ENCODE assay signal across 24 cellular contexts in the genomic region with DNA sequence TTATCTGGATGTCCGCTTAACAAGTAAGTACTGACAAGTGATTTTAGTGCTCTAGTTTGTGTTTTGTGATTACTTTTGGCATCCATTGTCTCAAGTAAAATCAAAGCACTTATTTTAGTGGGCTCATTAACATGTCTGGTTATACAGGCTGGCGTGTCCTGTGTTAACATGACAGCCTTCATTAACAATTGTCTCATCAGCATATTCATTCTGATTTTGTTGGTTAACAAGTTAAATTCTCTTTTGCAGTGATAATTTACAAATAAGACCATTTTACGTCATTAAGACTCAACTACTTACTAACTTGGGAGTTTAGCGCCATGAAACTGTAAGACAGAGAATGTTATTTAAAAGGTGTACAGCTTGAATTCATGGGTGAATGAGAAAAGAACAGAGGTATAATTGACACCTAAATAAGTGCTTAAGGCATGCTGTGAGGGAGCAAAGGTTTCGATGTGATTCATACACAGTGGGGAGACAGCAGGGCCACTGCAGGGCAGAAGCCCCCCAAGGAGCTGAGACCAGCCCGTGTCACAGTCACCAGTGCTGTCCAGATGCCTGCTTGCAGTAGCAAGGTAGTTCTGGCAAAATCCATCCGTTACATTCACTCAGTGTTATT. TPM values are rescaled to one million over a fixed set of nuclear protein-coding genes. Genes with fewer than 3 reads are reported as not detected.
DNase-seq lines count a peak whose midpoint lies in the region; ATAC-seq, FAIRE-seq and TF ChIP-seq lines count a peak whose summit lies in the region.
"Had no signal": no experiment of that assay in that cellular context is flagged by ENCODE, and none has a peak within 500 bp of the region (broad histone marks: within the 10 kb centered on the region; RNA-seq: fewer than 3 reads in every experiment).

No MANE protein-coding gene starts in this region.

- H3K9me3 Mint-ChIP-seq in activated T-cell treated with anti-CD3 and anti-CD28 coated beads, Interleukin-2, amount 50 U/mL, for 72 hours, result no peaks in the 10 kb centered on the region
- H3K9me3 Mint-ChIP-seq: CD8-positive, alpha-beta T cell; GM23338; H9; HFFc6 had no signal

- H3K9me3 ChIP-seq in IMR-90 (ENCODE audit: control insufficient read depth, insufficient read depth, low read length) (no peaks in the 10 kb centered on the region), K562 (replicated peaks; ENCODE audit: control insufficient read depth, insufficient read depth, low read depth, low read length) (no peaks in the 10 kb centered on the region), mesenchymal stem cell (ENCODE audit: control insufficient read depth, low read length) (no peaks in the 10 kb centered on the region), trophoblast cell (ENCODE audit: insufficient read depth, low read depth, low read length) (no peaks in the 10 kb centered on the region)
- H3K9me3 ChIP-seq: BLaER1, Caco-2 had no signal

- TF ChIP-seq CTCF in D721Med (IDR thresholded peaks at IDR 0.05; ENCODE audit: insufficient read depth, missing control alignments) (no peak), IMR-90 (conservative IDR thresholded peaks at IDR 0.05; ENCODE audit: low read depth, low read length) (no peak), K562 (IDR thresholded peaks at IDR 0.05 in 2 of 3, conservative IDR thresholded peaks at IDR 0.05 in 1 of 3; ENCODE audit: insufficient read depth in 2 of 3, low read depth in 1 of 3, low read length in 3 of 3) (no peak)

- dilution Hi-C loops in IMR-90 (cut with HindIII; ENCODE audit: low sequenced_read_pairs, unreplicated experiment), result no loop called here

- no peak overlapping the region for H2BK120ac ChIP-seq in IMR-90 (ENCODE audit: low read depth, low read length)
- no peak overlapping the region for H2BK120ac ChIP-seq in mesenchymal stem cell (ENCODE audit: low read depth, low read length)
- H2BK120ac ChIP-seq in trophoblast cell (ENCODE audit: insufficient read depth, low read length, poor library complexity), result no peak overlapping the region

- no peak overlapping the region for H4K12ac ChIP-seq in trophoblast cell (ENCODE audit: low read depth, low read length)

- ATAC-seq in IMR-90 (ENCODE audit: low read depth) (no peak), K562 (no peak)
- ATAC-seq in activated T-cell treated with anti-CD3 and anti-CD28 coated beads, Interleukin-2, amount 50 U/mL, for 72 hours (replicated peaks in 1 of 2), result no peak
- ATAC-seq: CD8-positive, alpha-beta T cell; GM12878; GM23338; HCT116 had no signal

- no peaks in the 10 kb centered on the region for H3K4me1 ChIP-seq in IMR-90 (ENCODE audit: control insufficient read depth, insufficient read depth, low read length)
- no peaks in the 10 kb centered on the region for H3K4me1 ChIP-seq in K562 (replicated peaks in 1 of 2; ENCODE audit: control insufficient read depth in 2 of 2, insufficient read depth in 2 of 2, low read length in 2 of 2)
- H3K4me1 ChIP-seq in mesenchymal stem cell (ENCODE audit: control insufficient read depth, insufficient read depth, low read depth, low read length), result no peaks in the 10 kb centered on the region
- H3K4me1 ChIP-seq in trophoblast cell (ENCODE audit: control insufficient read depth in 1 of 2, insufficient read depth in 2 of 2, low read length in 2 of 2), result no peaks in the 10 kb centered on the region
- H3K4me1 ChIP-seq: BLaER1, Caco-2 had no signal

- H3K36me3 ChIP-seq in IMR-90 (ENCODE audit: control insufficient read depth, insufficient read depth, low read length) (peaks cover 30% of the 10 kb centered on the region), K562 (ENCODE audit: control insufficient read depth, insufficient read depth, low read length) (peaks cover 86% of the 10 kb centered on the region), mesenchymal stem cell (ENCODE audit: control insufficient read depth in 1 of 2, insufficient read depth in 2 of 2, low read depth in 1 of 2, low read length in 2 of 2) (peaks cover 16 to 90% of the 10 kb centered on the region in 2 experiments), trophoblast cell (ENCODE audit: control insufficient read depth in 1 of 2, insufficient read depth in 2 of 2, low read length in 2 of 2) (peaks cover 9 to 24% of the 10 kb centered on the region in 2 experiments)

- H4K91ac ChIP-seq in IMR-90 (ENCODE audit: insufficient read depth, low read depth, low read length), result no peak overlapping the region
- H4K91ac ChIP-seq in mesenchymal stem cell (ENCODE audit: low read length), result no peak overlapping the region
- no peak overlapping the region for H4K91ac ChIP-seq in trophoblast cell (ENCODE audit: low read depth, low read length)

- H3K18ac ChIP-seq in IMR-90 (ENCODE audit: low read depth, low read length) (no peak overlapping the region), mesenchymal stem cell (ENCODE audit: low read depth in 1 of 2, low read length in 2 of 2) (no peak overlapping the region), trophoblast cell (ENCODE audit: low read length) (no peak overlapping the region)

- H3K4me3 ChIP-seq in IMR-90 (ENCODE audit: insufficient read depth, low read depth, low read length) (no peak overlapping the region), K562 (no peak overlapping the region), mesenchymal stem cell (ENCODE audit: insufficient read depth in 1 of 2, low read depth in 1 of 2, low read length in 2 of 2) (no peak overlapping the region), trophoblast cell (ENCODE audit: low read depth, low read length) (no peak overlapping the region)
- H3K4me3 ChIP-seq: BLaER1, GM12878, GM23338 had no signal

- H4K20me1 ChIP-seq in IMR-90 (ENCODE audit: insufficient read depth, low read length) (peaks cover 3% of the 10 kb centered on the region; the same call in 1 of the 2 replicates), K562 (replicated peaks; ENCODE audit: control insufficient read depth, insufficient read depth, low read length) (no peaks in the 10 kb centered on the region; the same call in 1 of the 2 replicates)

- H3K4me2 ChIP-seq in IMR-90 (ENCODE audit: low read depth, low read length), result no peak overlapping the region
- no peak overlapping the region for H3K4me2 ChIP-seq in K562 (ENCODE audit: insufficient read depth, low read length)
- H3K4me2 ChIP-seq in mesenchymal stem cell (ENCODE audit: low read length, poor library complexity, severe bottlenecking), result no peak overlapping the region
- no peak overlapping the region for H3K4me2 ChIP-seq in trophoblast cell (ENCODE audit: low read length)
- H3K4me2 ChIP-seq: BLaER1, GM23338 had no signal

- FAIRE-seq in D721Med (lab: Jason Lieb, UNC) (peak; percentile 66), K562 (lab: Jason Lieb, UNC) (no peak)
- FAIRE-seq: GM12878, GM19239 had no signal

- no peak overlapping the region for H2AK5ac ChIP-seq in IMR-90 (ENCODE audit: low read depth, low read length)
- H2AK5ac ChIP-seq in mesenchymal stem cell (ENCODE audit: low read length, severe bottlenecking), result no peak overlapping the region
- H2AK5ac ChIP-seq in trophoblast cell (ENCODE audit: low read length), result no peak overlapping the region

- no peak overlapping the region for H3K14ac ChIP-seq in IMR-90 (replicated peaks; ENCODE audit: low read depth, low read length)
- H3K14ac ChIP-seq in mesenchymal stem cell (ENCODE audit: low read length in 2 of 2), result no peak overlapping the region
- H3K14ac ChIP-seq in trophoblast cell (ENCODE audit: low read length), result no peak overlapping the region

- H3K4me1 Mint-ChIP-seq in activated T-cell treated with anti-CD3 and anti-CD28 coated beads, Interleukin-2, amount 50 U/mL, for 72 hours (ENCODE audit: low read depth), result peaks cover 7% of the 10 kb centered on the region
- H3K4me1 Mint-ChIP-seq: B cell had no signal

- BruUV-seq in IMR-90 (replicated peaks; lab: Mats Ljungman, UMichigan) (no TSS peak), K562 (replicated peaks; lab: Mats Ljungman, UMichigan) (no TSS peak)

- H3K4ac ChIP-seq in IMR-90 (ENCODE audit: low read depth, low read length), result no peak overlapping the region
- no peak overlapping the region for H3K4ac ChIP-seq in mesenchymal stem cell (ENCODE audit: low read depth in 1 of 2, low read length in 2 of 2)
- no peak overlapping the region for H3K4ac ChIP-seq in trophoblast cell (ENCODE audit: low read depth, low read length)

- no peaks in the 10 kb centered on the region for H3K27me3 ChIP-seq in IMR-90 (ENCODE audit: control insufficient read depth, insufficient read depth, low read length)
- no peaks in the 10 kb centered on the region for H3K27me3 ChIP-seq in K562 (ENCODE audit: control insufficient read depth in 2 of 2, insufficient read depth in 2 of 2, low read length in 2 of 2)
- no peaks in the 10 kb centered on the region for H3K27me3 ChIP-seq in mesenchymal stem cell (ENCODE audit: control insufficient read depth in 1 of 2, insufficient read depth in 1 of 2, low read length in 2 of 2)
- H3K27me3 ChIP-seq in trophoblast cell (ENCODE audit: insufficient read depth, low read length), result no peaks in the 10 kb centered on the region
- H3K27me3 ChIP-seq: BLaER1 had no signal

- H3K27me3 Mint-ChIP-seq in activated T-cell treated with anti-CD3 and anti-CD28 coated beads, Interleukin-2, amount 50 U/mL, for 72 hours (ENCODE audit: low read depth), result no peaks in the 10 kb centered on the region
- H3K27me3 Mint-ChIP-seq: B cell; CD4-positive, CD25-positive, alpha-beta regulatory T cell had no signal

- H3K9me1 ChIP-seq in IMR-90 (ENCODE audit: insufficient read depth, low read length) (no peaks in the 10 kb centered on the region), K562 (ENCODE audit: control insufficient read depth, insufficient read depth, low read length) (no peaks in the 10 kb centered on the region)

- H3K27ac ChIP-seq in IMR-90 (ENCODE audit: insufficient read depth, low read length) (no peak overlapping the region), K562 (ENCODE audit: extremely low read depth, low read depth, low read length) (no peak overlapping the region), mesenchymal stem cell (ENCODE audit: low read length, poor library complexity, severe bottlenecking) (no peak overlapping the region), trophoblast cell (ENCODE audit: low read depth, low read length) (no peak overlapping the region)
- H3K27ac ChIP-seq: BLaER1, C4-2B had no signal

- in situ Hi-C loops in IMR-90 (cut with MboI; ENCODE audit: low sequenced_read_pairs), result no loop called here
- in situ Hi-C loops in K562 (cut with MboI), result no loop called here

- POLR2A ChIA-PET in IMR-90 (lab: Charles Lee; ENCODE audit: unreplicated experiment), result no interaction called here
- POLR2A ChIA-PET in K562 (lab: Yijun Ruan, JAX), result no interaction called here

- no peak overlapping the region for H4K5ac ChIP-seq in IMR-90 (ENCODE audit: low read depth, low read length)

- H3K79me2 ChIP-seq in K562 (ENCODE audit: control insufficient read depth, insufficient read depth, low read length), result peaks cover 11% of the 10 kb centered on the region; the same call in 1 of the 3 replicates
- H3K79me2 ChIP-seq in trophoblast cell (ENCODE audit: control insufficient read depth, insufficient read depth, low read length, poor library complexity), result no peaks in the 10 kb centered on the region

- peaks cover 12 to 35% of the 10 kb centered on the region in 2 donors for H3K36me3 Mint-ChIP-seq in activated T-cell treated with anti-CD3 and anti-CD28 coated beads, Interleukin-2, amount 50 U/mL, for 72 hours (ENCODE audit: insufficient read depth in 2 of 2)

- H2BK5ac ChIP-seq in IMR-90 (ENCODE audit: low read depth, low read length, poor library complexity, severe bottlenecking) (no peak overlapping the region), mesenchymal stem cell (ENCODE audit: low read depth, low read length, poor library complexity, severe bottlenecking) (no peak overlapping the region), trophoblast cell (ENCODE audit: low read depth, low read length, poor library complexity) (no peak overlapping the region)

- H2BK12ac ChIP-seq in mesenchymal stem cell (ENCODE audit: low read length in 2 of 2), result no peak overlapping the region
- H2BK12ac ChIP-seq in trophoblast cell (ENCODE audit: low read length), result no peak overlapping the region

- TF ChIP-seq EP300 in K562 (IDR thresholded peaks at IDR 0.05; ENCODE audit: low read length), result no peak

- H3K56ac ChIP-seq in IMR-90 (ENCODE audit: extremely low read depth, insufficient read depth, low read length), result no peak overlapping the region

- DNase-seq in D721Med (ENCODE audit: insufficient read length, low spot score) (no peak), IMR-90 (no peak), K562 (ENCODE audit: extremely low read depth in 1 of 4, low spot score in 3 of 4) (no peak), mesenchymal stem cell (no peak), trophoblast cell (no peak), SIG-M5 treated with dmso at 0.1 percent for 504 hours (lab: John Stamatoyannopoulos, UW; ENCODE audit: unreplicated experiment) (no peak)
- no peak for DNase-seq in activated T-cell treated with anti-CD3 and anti-CD28 coated beads, Interleukin-2, amount 50 U/mL, for 1 hour
- DNase-seq in activated T-cell treated with anti-CD3 and anti-CD28 coated beads, Interleukin-2, amount 50 U/mL, for 72 hours, result no peak
- DNase-seq: Caco-2; CD4-positive, CD25-positive, alpha-beta regulatory T cell; CD8-positive, alpha-beta T cell; DMS 273 treated with DMSO at 0.1 percent for 48 hours; DMS79; EL; GDM1; H9; HFFc6 had no signal

- CTCF ChIA-PET in IMR-90 (lab: Yijun Ruan, JAX), result no interaction called here
- CTCF ChIA-PET in K562 (lab: Yijun Ruan, JAX; ENCODE audit: low intra/inter-chr PET ratio), result no interaction called here

- H2BK20ac ChIP-seq in IMR-90 (ENCODE audit: low read depth, low read length), result no peak overlapping the region

- peaks cover 14 to 15% of the 10 kb centered on the region in 2 experiments for H3K79me1 ChIP-seq in IMR-90 (ENCODE audit: low read depth in 1 of 2, low read length in 2 of 2)
- H3K79me1 ChIP-seq in mesenchymal stem cell (replicated peaks; ENCODE audit: low read length, poor library complexity, severe bottlenecking), result peaks cover 18% of the 10 kb centered on the region
- H3K79me1 ChIP-seq in trophoblast cell (ENCODE audit: low read length), result no peaks in the 10 kb centered on the region

- H3K4me3 Mint-ChIP-seq in activated T-cell treated with anti-CD3 and anti-CD28 coated beads, Interleukin-2, amount 50 U/mL, for 72 hours, result no peak overlapping the region
- H3K4me3 Mint-ChIP-seq: B cell; CD4-positive, CD25-positive, alpha-beta regulatory T cell; CD8-positive, alpha-beta T cell; GM23338; H9; HFFc6 had no signal

- no peak overlapping the region for H3K9ac ChIP-seq in IMR-90 (ENCODE audit: low read depth, low read length)
- H3K9ac ChIP-seq in K562 (ENCODE audit: insufficient read depth in 1 of 2, low read depth in 2 of 2, low read length in 2 of 2), result no peak overlapping the region
- no peak overlapping the region for H3K9ac ChIP-seq in mesenchymal stem cell (ENCODE audit: low read length)
- no peak overlapping the region for H3K9ac ChIP-seq in trophoblast cell (ENCODE audit: low read length)
- H3K9ac ChIP-seq: BLaER1 had no signal

- no peak overlapping the region for H2AK9ac ChIP-seq in IMR-90 (replicated peaks; ENCODE audit: low read depth, low read length, poor library complexity)

- no peak overlapping the region for H2AFZ ChIP-seq in IMR-90 (replicated peaks; ENCODE audit: low read length, poor library complexity)
- H2AFZ ChIP-seq in K562 (ENCODE audit: low read depth, low read length), result no peak overlapping the region
- H2AFZ ChIP-seq in mesenchymal stem cell (ENCODE audit: low read depth, low read length), result no peak overlapping the region
- no peak overlapping the region for H2AFZ ChIP-seq in trophoblast cell (ENCODE audit: insufficient read depth, low read length, poor library complexity)
- H2AFZ ChIP-seq: GM23338 had no signal

- TF ChIP-seq RAD21 in IMR-90 (IDR thresholded peaks at IDR 0.05; ENCODE audit: low read length) (no peak), K562 (CRISPR knock-in tag; conservative IDR thresholded peaks at IDR 0.05 in 1 of 2, IDR thresholded peaks at IDR 0.05 in 1 of 2) (no peak)

- H4K8ac ChIP-seq in IMR-90 (ENCODE audit: low read depth in 2 of 2, low read length in 2 of 2), result no peak overlapping the region
- H4K8ac ChIP-seq in mesenchymal stem cell (ENCODE audit: low read length), result peak overlapping the region; percentile 25
- no peak overlapping the region for H4K8ac ChIP-seq in trophoblast cell (ENCODE audit: low read depth, low read length)

- H2BK15ac ChIP-seq in IMR-90 (ENCODE audit: low read depth, low read length), result no peak overlapping the region
- H2BK15ac ChIP-seq in mesenchymal stem cell (ENCODE audit: low read depth, poor library complexity, severe bottlenecking), result no peak overlapping the region

- TF ChIP-seq POLR2A in IMR-90 (IDR thresholded peaks at IDR 0.05; ENCODE audit: low read depth, low read length), result no peak
- TF ChIP-seq POLR2A in K562 (conservative IDR thresholded peaks at IDR 0.05), result no peak

- intact Hi-C loops in IMR-90 (cut with micrococcal nuclease) (no loop called here), K562 (cut with micrococcal nuclease) (no loop called here)

- H3K23ac ChIP-seq in IMR-90 (ENCODE audit: low read depth, low read length) (no peak overlapping the region), mesenchymal stem cell (ENCODE audit: low read length in 2 of 2) (no peak overlapping the region), trophoblast cell (ENCODE audit: low read length) (no peak overlapping the region)

- no peak overlapping the region for H3K27ac Mint-ChIP-seq in activated T-cell treated with anti-CD3 and anti-CD28 coated beads, Interleukin-2, amount 50 U/mL, for 72 hours
- H3K27ac Mint-ChIP-seq: B cell; CD4-positive, CD25-positive, alpha-beta regulatory T cell; CD8-positive, alpha-beta T cell; H9; HFFc6 had no signal

- no CpG with 5 or more reads among the region's 7 CpGs for WGBS in IMR-90 (ENCODE audit: extremely low coverage in 2 of 2, insufficient read length in 1 of 2), 2 experiments
- 80% methylated on average over 7 of the region's 7 CpGs for WGBS in K562 (ENCODE audit: insufficient coverage, low coverage, missing lambda C conversion rate)
- 97% methylated on average over 3 of the region's 7 CpGs for WGBS in mesenchymal stem cell
- no CpG with 5 or more reads among the region's 7 CpGs for WGBS in trophoblast cell (ENCODE audit: extremely low coverage, insufficient coverage, insufficient read length)

RNA-seq across cellular contexts. Expression of a gene that starts 22.4 kb away (rescaled TPM):
- total RNA-seq in IMR-90 (2012; rRNA removed) (15.8 and 17.9 TPM in 2 replicates), K562 (2014; rRNA removed) (19.3 and 22.1 TPM in 2 replicates), K562 (2014; rRNA removed; fragmentation: Illumina TruSeq; extraction: Trizol) (23.3 and 23.7 TPM in 2 replicates), K562 (2015; rRNA removed; fragmentation: Illumina TruSeq; extraction: Trizol) (23.8 and 25.9 TPM in 2 replicates), K562 (2021) (26.2 and 28.0 TPM in 2 replicates)
- polyA plus RNA-seq in IMR-90 (2012; rRNA removed) (16.8 and 18.6 TPM in 2 replicates), K562 (2011; rRNA removed) (27.6 and 34.2 TPM in 2 replicates), K562 (2014; fragmentation: Illumina TruSeq; extraction: Trizol) (32.5 and 33.6 TPM in 2 replicates), K562 (2014; fragmentation: Nextera tagmentation; extraction: Ambion mirVana) (1 to 10 TPM; 2.2 to 3.2 TPM), K562 (2014; rRNA removed) (23.2 and 27.0 TPM in 2 replicates)
- 11.7 and 13.4 TPM in 2 replicates for polyA plus RNA-seq in IMR-90 (2012; cell fraction: cytosol; rRNA removed)
- polyA plus RNA-seq in IMR-90 (2012; cell fraction: nucleus; rRNA removed; ENCODE audit: low replicate concordance), result 16.8 and 35.7 TPM in 2 replicates
- 30.3 and 33.2 TPM in 2 replicates for total RNA-seq in K562 (2011; cell fraction: chromatin; rRNA removed; ENCODE audit: low replicate concordance)
- 21.0 and 33.4 TPM in 2 replicates for total RNA-seq in K562 (2011; cell fraction: nucleolus; rRNA removed)
- total RNA-seq in K562 (2011; cell fraction: nucleoplasm; rRNA removed), result 30.2 and 34.2 TPM in 2 replicates
- polyA plus RNA-seq in K562 (2011; cell fraction: cytosol; rRNA removed), result 29.7 and 32.1 TPM in 2 replicates
- polyA plus RNA-seq in K562 (2011; cell fraction: nucleus; rRNA removed), result 25.3 and 33.4 TPM in 2 replicates
- 17.4 and 22.2 TPM in 2 replicates for polyA plus RNA-seq in K562 (2012)
- polyA minus RNA-seq in K562 (2011; rRNA and poly(A)+ RNA removed), result 34.4 and 42.9 TPM in 2 replicates
- polyA minus RNA-seq in K562 (2011; cell fraction: cytosol; rRNA and poly(A)+ RNA removed), result 17.0 and 20.6 TPM in 2 replicates
- polyA minus RNA-seq in K562 (2011; cell fraction: nucleus; rRNA and poly(A)+ RNA removed), result 16.3 and 17.8 TPM in 2 replicates
- polyA plus RNA-seq in mesenchymal stem cell (2013, experiment 1 of 2), result 16.7 TPM
- polyA plus RNA-seq in mesenchymal stem cell (2013, experiment 2 of 2), result 17.5 TPM
- 26.1 and 27.2 TPM in 2 replicates for polyA plus RNA-seq in trophoblast cell (2013)
- total RNA-seq in activated T-cell treated with anti-CD3 and anti-CD28 coated beads, Interleukin-2, amount 50 U/mL, for 72 hours, result 10 to 100 TPM; 18.9 to 21.7 TPM

RNA-seq across cellular contexts. Expression of a gene that starts 22.6 kb away (rescaled TPM):
- total RNA-seq in IMR-90 (2012; rRNA removed), result 12.8 and 15.4 TPM in 2 replicates
- polyA plus RNA-seq in IMR-90 (2012; rRNA removed), result 5.9 and 6.3 TPM in 2 replicates
- 3.8 and 4.5 TPM in 2 replicates for polyA plus RNA-seq in IMR-90 (2012; cell fraction: cytosol; rRNA removed)
- 5.1 and 10.3 TPM in 2 replicates for polyA plus RNA-seq in IMR-90 (2012; cell fraction: nucleus; rRNA removed; ENCODE audit: low replicate concordance)
- 69.7 and 74.5 TPM in 2 replicates for total RNA-seq in K562 (2011; cell fraction: chromatin; rRNA removed; ENCODE audit: low replicate concordance)
- total RNA-seq in K562 (2011; cell fraction: nucleolus; rRNA removed), result 45.5 and 48.0 TPM in 2 replicates
- 44.4 and 45.0 TPM in 2 replicates for total RNA-seq in K562 (2011; cell fraction: nucleoplasm; rRNA removed)
- 21.3 and 25.6 TPM in 2 replicates for total RNA-seq in K562 (2014; rRNA removed)
- 23.2 and 25.2 TPM in 2 replicates for total RNA-seq in K562 (2014; rRNA removed; fragmentation: Illumina TruSeq; extraction: Trizol)
- total RNA-seq in K562 (2015; rRNA removed; fragmentation: Illumina TruSeq; extraction: Trizol), result 28.0 and 28.3 TPM in 2 replicates
- total RNA-seq in K562 (2021), result 27.6 and 31.3 TPM in 2 replicates
- polyA plus RNA-seq in K562 (2011; rRNA removed), result 15.0 and 19.0 TPM in 2 replicates
- polyA plus RNA-seq in K562 (2011; cell fraction: cytosol; rRNA removed), result 13.4 and 16.4 TPM in 2 replicates
- 19.1 and 24.7 TPM in 2 replicates for polyA plus RNA-seq in K562 (2011; cell fraction: nucleus; rRNA removed)
- 6.8 and 14.3 TPM in 2 replicates for polyA plus RNA-seq in K562 (2012)
- 17.9 and 18.3 TPM in 2 replicates for polyA plus RNA-seq in K562 (2014; fragmentation: Illumina TruSeq; extraction: Trizol)
- 1 to 10 TPM; 2.8 to 3.8 TPM for polyA plus RNA-seq in K562 (2014; fragmentation: Nextera tagmentation; extraction: Ambion mirVana)
- polyA plus RNA-seq in K562 (2014; rRNA removed), result 12.9 and 14.7 TPM in 2 replicates
- 41.7 and 50.1 TPM in 2 replicates for polyA minus RNA-seq in K562 (2011; rRNA and poly(A)+ RNA removed)
- 18.9 and 26.2 TPM in 2 replicates for polyA minus RNA-seq in K562 (2011; cell fraction: cytosol; rRNA and poly(A)+ RNA removed)
- polyA minus RNA-seq in K562 (2011; cell fraction: nucleus; rRNA and poly(A)+ RNA removed), result 30.6 and 33.9 TPM in 2 replicates
- 2.5 TPM for polyA plus RNA-seq in mesenchymal stem cell (2013, experiment 1 of 2)
- polyA plus RNA-seq in mesenchymal stem cell (2013, experiment 2 of 2), result 2.6 TPM
- polyA plus RNA-seq in trophoblast cell (2013), result 5.9 and 6.4 TPM in 2 replicates
- total RNA-seq in activated T-cell treated with anti-CD3 and anti-CD28 coated beads, Interleukin-2, amount 50 U/mL, for 72 hours, result 10 to 100 TPM; 11.6 to 12.3 TPM

RNA-seq across cellular contexts. Expression of a gene that starts 45.0 kb away (rescaled TPM):
- total RNA-seq in IMR-90 (2012; rRNA removed) (10.9 and 13.3 TPM in 2 replicates), K562 (2014; rRNA removed) (42.2 and 46.7 TPM in 2 replicates), K562 (2014; rRNA removed; fragmentation: Illumina TruSeq; extraction: Trizol) (54.8 and 59.3 TPM in 2 replicates), K562 (2015; rRNA removed; fragmentation: Illumina TruSeq; extraction: Trizol) (27.4 and 28.5 TPM in 2 replicates), K562 (2021) (51.8 and 53.6 TPM in 2 replicates)
- polyA plus RNA-seq in IMR-90 (2012; rRNA removed) (5.9 and 6.5 TPM in 2 replicates), K562 (2011; rRNA removed) (43.2 and 45.8 TPM in 2 replicates), K562 (2014; fragmentation: Illumina TruSeq; extraction: Trizol) (32.5 and 36.4 TPM in 2 replicates), K562 (2014; fragmentation: Nextera tagmentation; extraction: Ambion mirVana) (10 to 100 TPM; 12.4 to 16.5 TPM), K562 (2014; rRNA removed) (29.1 and 29.3 TPM in 2 replicates)
- 2.0 and 2.4 TPM in 2 replicates for polyA plus RNA-seq in IMR-90 (2012; cell fraction: cytosol; rRNA removed)
- 2.4 and 5.4 TPM in 2 replicates for polyA plus RNA-seq in IMR-90 (2012; cell fraction: nucleus; rRNA removed; ENCODE audit: low replicate concordance)
- 34.9 and 56.2 TPM in 2 replicates for total RNA-seq in K562 (2011; cell fraction: chromatin; rRNA removed; ENCODE audit: low replicate concordance)
- 31.7 and 39.6 TPM in 2 replicates for total RNA-seq in K562 (2011; cell fraction: nucleolus; rRNA removed)
- 41.7 and 45.0 TPM in 2 replicates for total RNA-seq in K562 (2011; cell fraction: nucleoplasm; rRNA removed)
- 26.1 and 31.2 TPM in 2 replicates for polyA plus RNA-seq in K562 (2011; cell fraction: cytosol; rRNA removed)
- 30.7 and 38.2 TPM in 2 replicates for polyA plus RNA-seq in K562 (2011; cell fraction: nucleus; rRNA removed)
- 20.0 and 24.2 TPM in 2 replicates for polyA plus RNA-seq in K562 (2012)
- 56.6 and 57.1 TPM in 2 replicates for polyA minus RNA-seq in K562 (2011; rRNA and poly(A)+ RNA removed)
- polyA minus RNA-seq in K562 (2011; cell fraction: cytosol; rRNA and poly(A)+ RNA removed), result 28.7 and 38.4 TPM in 2 replicates
- 13.1 and 24.0 TPM in 2 replicates for polyA minus RNA-seq in K562 (2011; cell fraction: nucleus; rRNA and poly(A)+ RNA removed)
- 8.3 TPM for polyA plus RNA-seq in mesenchymal stem cell (2013, experiment 1 of 2)
- polyA plus RNA-seq in mesenchymal stem cell (2013, experiment 2 of 2), result 9.0 TPM
- polyA plus RNA-seq in trophoblast cell (2013), result 7.7 and 7.9 TPM in 2 replicates
- 10 to 100 TPM; 25.7 to 32.0 TPM for total RNA-seq in activated T-cell treated with anti-CD3 and anti-CD28 coated beads, Interleukin-2, amount 50 U/mL, for 72 hours
